1 cellular context compared by ENCODE assay signal in the genomic region with DNA sequence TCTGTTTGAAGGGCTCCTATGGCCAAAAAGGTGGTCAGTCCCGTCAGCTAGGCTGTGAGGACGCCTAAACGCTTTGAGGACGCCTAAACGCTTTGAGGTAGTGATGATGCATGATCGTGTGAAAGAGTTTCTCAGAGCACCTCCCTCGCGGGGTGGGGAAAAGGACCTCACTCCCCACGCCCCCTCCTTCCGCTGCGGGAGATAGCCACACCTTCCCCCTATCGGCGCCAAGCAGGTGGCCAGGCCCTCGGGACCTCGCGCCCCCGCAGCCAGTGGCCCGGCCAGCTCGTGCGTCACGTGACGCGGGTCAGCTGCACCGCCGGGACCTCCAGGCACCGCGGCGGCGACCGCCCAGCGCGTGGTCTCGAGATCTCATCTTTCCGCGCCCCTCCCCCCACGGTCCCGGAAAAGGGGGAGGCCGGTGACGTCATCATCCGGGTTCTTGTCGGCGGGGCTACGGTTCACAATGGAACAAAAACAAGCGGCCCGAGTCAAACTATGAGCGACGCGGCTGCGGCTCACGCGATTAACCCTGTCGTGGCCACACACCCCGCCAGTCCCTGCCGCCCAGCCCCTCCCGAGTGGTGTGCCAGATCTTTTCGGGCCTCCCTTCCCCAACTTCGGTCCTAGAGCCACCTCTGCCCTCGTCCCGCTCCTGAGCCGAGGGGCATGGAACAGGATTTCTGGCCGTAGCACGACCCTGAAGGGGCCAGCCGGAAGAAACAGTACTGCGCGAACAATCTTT.
TF ChIP-seq lines count a peak whose summit lies in the region.

No MANE protein-coding gene starts in this region.

TF ChIP-seq in K562, 482 proteins besides CTCF, POLR2A, EP300 and RAD21 (continued from another document and continues in another):
- TF ChIP-seq, protein P1, sequence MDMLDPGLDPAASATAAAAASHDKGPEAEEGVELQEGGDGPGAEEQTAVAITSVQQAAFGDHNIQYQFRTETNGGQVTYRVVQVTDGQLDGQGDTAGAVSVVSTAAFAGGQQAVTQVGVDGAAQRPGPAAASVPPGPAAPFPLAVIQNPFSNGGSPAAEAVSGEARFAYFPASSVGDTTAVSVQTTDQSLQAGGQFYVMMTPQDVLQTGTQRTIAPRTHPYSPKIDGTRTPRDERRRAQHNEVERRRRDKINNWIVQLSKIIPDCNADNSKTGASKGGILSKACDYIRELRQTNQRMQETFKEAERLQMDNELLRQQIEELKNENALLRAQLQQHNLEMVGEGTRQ (CRISPR knock-in tag; IDR thresholded peaks at IDR 0.05), result peak; percentile 97
- TF ChIP-seq ZNF124 (CRISPR knock-in tag; IDR thresholded peaks at IDR 0.05), result no peak
- TF ChIP-seq, protein P2, sequence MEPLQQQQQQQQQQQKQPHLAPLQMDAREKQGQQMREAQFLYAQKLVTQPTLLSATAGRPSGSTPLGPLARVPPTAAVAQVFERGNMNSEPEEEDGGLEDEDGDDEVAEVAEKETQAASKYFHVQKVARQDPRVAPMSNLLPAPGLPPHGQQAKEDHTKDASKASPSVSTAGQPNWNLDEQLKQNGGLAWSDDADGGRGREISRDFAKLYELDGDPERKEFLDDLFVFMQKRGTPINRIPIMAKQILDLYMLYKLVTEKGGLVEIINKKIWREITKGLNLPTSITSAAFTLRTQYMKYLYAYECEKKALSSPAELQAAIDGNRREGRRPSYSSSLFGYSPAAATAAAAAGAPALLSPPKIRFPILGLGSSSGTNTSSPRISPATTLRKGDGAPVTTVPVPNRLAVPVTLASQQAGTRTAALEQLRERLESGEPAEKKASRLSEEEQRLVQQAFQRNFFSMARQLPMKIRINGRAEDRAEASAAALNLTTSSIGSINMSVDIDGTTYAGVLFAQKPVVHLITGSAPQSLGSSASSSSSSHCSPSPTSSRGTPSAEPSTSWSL (CRISPR knock-in tag; IDR thresholded peaks at IDR 0.05; ENCODE audit: borderline replicate concordance), result no peak; the same call in 1 of the 2 replicates
- TF ChIP-seq ILF3 (IDR thresholded peaks at IDR 0.05; ENCODE audit: borderline replicate concordance), result no peak
- peak; percentile 68; the same call in 1 of the 2 replicates for TF ChIP-seq ESRRA (IDR thresholded peaks at IDR 0.05; ENCODE audit: borderline replicate concordance, low read depth)
- TF ChIP-seq NFIC (IDR thresholded peaks at IDR 0.05), result peak; percentile 80
- TF ChIP-seq, protein P3, sequence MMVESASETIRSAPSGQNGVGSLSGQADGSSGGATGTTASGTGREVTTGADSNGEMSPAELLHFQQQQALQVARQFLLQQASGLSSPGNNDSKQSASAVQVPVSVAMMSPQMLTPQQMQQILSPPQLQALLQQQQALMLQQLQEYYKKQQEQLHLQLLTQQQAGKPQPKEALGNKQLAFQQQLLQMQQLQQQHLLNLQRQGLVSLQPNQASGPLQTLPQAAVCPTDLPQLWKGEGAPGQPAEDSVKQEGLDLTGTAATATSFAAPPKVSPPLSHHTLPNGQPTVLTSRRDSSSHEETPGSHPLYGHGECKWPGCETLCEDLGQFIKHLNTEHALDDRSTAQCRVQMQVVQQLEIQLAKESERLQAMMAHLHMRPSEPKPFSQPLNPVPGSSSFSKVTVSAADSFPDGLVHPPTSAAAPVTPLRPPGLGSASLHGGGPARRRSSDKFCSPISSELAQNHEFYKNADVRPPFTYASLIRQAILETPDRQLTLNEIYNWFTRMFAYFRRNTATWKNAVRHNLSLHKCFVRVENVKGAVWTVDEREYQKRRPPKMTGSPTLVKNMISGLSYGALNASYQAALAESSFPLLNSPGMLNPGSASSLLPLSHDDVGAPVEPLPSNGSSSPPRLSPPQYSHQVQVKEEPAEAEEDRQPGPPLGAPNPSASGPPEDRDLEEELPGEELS (CRISPR knock-in tag; IDR thresholded peaks at IDR 0.05; ENCODE audit: borderline replicate concordance), result no peak; the same call in 1 of the 2 replicates
- TF ChIP-seq, protein P4, sequence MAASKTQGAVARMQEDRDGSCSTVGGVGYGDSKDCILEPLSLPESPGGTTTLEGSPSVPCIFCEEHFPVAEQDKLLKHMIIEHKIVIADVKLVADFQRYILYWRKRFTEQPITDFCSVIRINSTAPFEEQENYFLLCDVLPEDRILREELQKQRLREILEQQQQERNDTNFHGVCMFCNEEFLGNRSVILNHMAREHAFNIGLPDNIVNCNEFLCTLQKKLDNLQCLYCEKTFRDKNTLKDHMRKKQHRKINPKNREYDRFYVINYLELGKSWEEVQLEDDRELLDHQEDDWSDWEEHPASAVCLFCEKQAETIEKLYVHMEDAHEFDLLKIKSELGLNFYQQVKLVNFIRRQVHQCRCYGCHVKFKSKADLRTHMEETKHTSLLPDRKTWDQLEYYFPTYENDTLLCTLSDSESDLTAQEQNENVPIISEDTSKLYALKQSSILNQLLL (CRISPR knock-in tag; IDR thresholded peaks at IDR 0.05; ENCODE audit: borderline replicate concordance), result no peak
- TF ChIP-seq FOXJ3 (CRISPR knock-in tag; IDR thresholded peaks at IDR 0.05), result no peak
- TF ChIP-seq FOXK2 (conservative IDR thresholded peaks at IDR 0.05 in 1 of 2, IDR thresholded peaks at IDR 0.05 in 1 of 2; ENCODE audit: low read depth in 2 of 2), result peak; percentile 75 to 84
- TF ChIP-seq ZNF639 (CRISPR knock-in tag; conservative IDR thresholded peaks at IDR 0.05 in 1 of 2, IDR thresholded peaks at IDR 0.05 in 1 of 2), result peak in 1 of 2 experiments; percentile 91; a peak in 2 of 4 replicates
- peak; percentile 83 for TF ChIP-seq TBP (optimal IDR thresholded peaks at IDR 0.05; ENCODE audit: low read depth, low read length)
- no peak for TF ChIP-seq SIRT6 (IDR thresholded peaks at IDR 0.05; ENCODE audit: low read depth, low read length)
- TF ChIP-seq FUS (optimal IDR thresholded peaks at IDR 0.05; ENCODE audit: low read depth, low read length), result no peak
- peak; percentile 65 for TF ChIP-seq MTA2 (IDR thresholded peaks at IDR 0.05; ENCODE audit: low read depth)
- no peak for TF ChIP-seq SNIP1 (IDR thresholded peaks at IDR 0.05; ENCODE audit: low read depth)
- TF ChIP-seq, protein P5, sequence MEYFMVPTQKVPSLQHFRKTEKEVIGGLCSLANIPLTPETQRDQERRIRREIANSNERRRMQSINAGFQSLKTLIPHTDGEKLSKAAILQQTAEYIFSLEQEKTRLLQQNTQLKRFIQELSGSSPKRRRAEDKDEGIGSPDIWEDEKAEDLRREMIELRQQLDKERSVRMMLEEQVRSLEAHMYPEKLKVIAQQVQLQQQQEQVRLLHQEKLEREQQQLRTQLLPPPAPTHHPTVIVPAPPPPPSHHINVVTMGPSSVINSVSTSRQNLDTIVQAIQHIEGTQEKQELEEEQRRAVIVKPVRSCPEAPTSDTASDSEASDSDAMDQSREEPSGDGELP (CRISPR knock-in tag; IDR thresholded peaks at IDR 0.05; ENCODE audit: borderline replicate concordance), result peak; percentile 98
- TF ChIP-seq ZNF518B (CRISPR knock-in tag; IDR thresholded peaks at IDR 0.05), result no peak
- TF ChIP-seq, protein P6, sequence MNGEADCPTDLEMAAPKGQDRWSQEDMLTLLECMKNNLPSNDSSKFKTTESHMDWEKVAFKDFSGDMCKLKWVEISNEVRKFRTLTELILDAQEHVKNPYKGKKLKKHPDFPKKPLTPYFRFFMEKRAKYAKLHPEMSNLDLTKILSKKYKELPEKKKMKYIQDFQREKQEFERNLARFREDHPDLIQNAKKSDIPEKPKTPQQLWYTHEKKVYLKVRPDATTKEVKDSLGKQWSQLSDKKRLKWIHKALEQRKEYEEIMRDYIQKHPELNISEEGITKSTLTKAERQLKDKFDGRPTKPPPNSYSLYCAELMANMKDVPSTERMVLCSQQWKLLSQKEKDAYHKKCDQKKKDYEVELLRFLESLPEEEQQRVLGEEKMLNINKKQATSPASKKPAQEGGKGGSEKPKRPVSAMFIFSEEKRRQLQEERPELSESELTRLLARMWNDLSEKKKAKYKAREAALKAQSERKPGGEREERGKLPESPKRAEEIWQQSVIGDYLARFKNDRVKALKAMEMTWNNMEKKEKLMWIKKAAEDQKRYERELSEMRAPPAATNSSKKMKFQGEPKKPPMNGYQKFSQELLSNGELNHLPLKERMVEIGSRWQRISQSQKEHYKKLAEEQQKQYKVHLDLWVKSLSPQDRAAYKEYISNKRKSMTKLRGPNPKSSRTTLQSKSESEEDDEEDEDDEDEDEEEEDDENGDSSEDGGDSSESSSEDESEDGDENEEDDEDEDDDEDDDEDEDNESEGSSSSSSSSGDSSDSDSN (IDR thresholded peaks at IDR 0.05; ENCODE audit: borderline replicate concordance in 1 of 2, low read depth in 2 of 2, low read length in 2 of 2), result no peak
- no peak for TF ChIP-seq ZNF146 (CRISPR knock-in tag; IDR thresholded peaks at IDR 0.05; ENCODE audit: unreplicated experiment)
- TF ChIP-seq ZNF512 (tag; IDR thresholded peaks at IDR 0.05), result no peak
- no peak for TF ChIP-seq RNF219 (CRISPR knock-in tag; IDR thresholded peaks at IDR 0.05)
- TF ChIP-seq IRF2 (CRISPR knock-in tag; IDR thresholded peaks at IDR 0.05), result no peak
- TF ChIP-seq NUFIP1 (IDR thresholded peaks at IDR 0.05; ENCODE audit: partially characterized antibody), result no peak
- TF ChIP-seq ZNF347 (CRISPR knock-in tag; IDR thresholded peaks at IDR 0.05; ENCODE audit: low read depth), result no peak
- peak; percentile 85 for TF ChIP-seq RB1 (IDR thresholded peaks at IDR 0.05; ENCODE audit: low read depth)
- no peak for TF ChIP-seq U2AF2 (optimal IDR thresholded peaks at IDR 0.05; ENCODE audit: low read depth, low read length)
- peak; percentile 58 for TF ChIP-seq ATF1 (CRISPR knock-in tag; IDR thresholded peaks at IDR 0.05)
- TF ChIP-seq ATF1 (tag; IDR thresholded peaks at IDR 0.05), result peak; percentile 99
- TF ChIP-seq GTF2F1 (IDR thresholded peaks at IDR 0.05; ENCODE audit: low read depth, low read length), result no peak
- TF ChIP-seq NFYB (IDR thresholded peaks at IDR 0.05; ENCODE audit: extremely low read depth, insufficient read length), result no peak
- TF ChIP-seq COPS2 (conservative IDR thresholded peaks at IDR 0.05), result no peak
- 0 out of 2 replicates have a peak, but pooled peaks have one; percentile 24 for TF ChIP-seq ZNF311 (CRISPR knock-in tag; IDR thresholded peaks at IDR 0.05)
- TF ChIP-seq NRF1 (conservative IDR thresholded peaks at IDR 0.05 in 1 of 2, IDR thresholded peaks at IDR 0.05 in 1 of 2), result peak; percentile 61 to 75
- 0 out of 2 replicates have a peak, but pooled peaks have one; percentile 56 for TF ChIP-seq HDAC2 (IDR thresholded peaks at IDR 0.05)
- TF ChIP-seq SMAD2 (IDR thresholded peaks at IDR 0.05; ENCODE audit: low read depth, low read length), result no peak
- TF ChIP-seq CHD4 (IDR thresholded peaks at IDR 0.05; ENCODE audit: insufficient read depth, insufficient replicate concordance, low read depth, low read length, poor library complexity, severe bottlenecking), result no peak
- TF ChIP-seq U2AF1 (optimal IDR thresholded peaks at IDR 0.05; ENCODE audit: low read depth, low read length), result no peak
